8 cellular contexts compared by ENCODE assay signal in genomic region chr4:153521995-153522799, GRCh38. TPM values are rescaled to one million over a fixed set of nuclear protein-coding genes. Genes with fewer than 3 reads are reported as not detected.
A peak's percentile ranks its signal among the peaks of the same experiment; 100 is the strongest.
DNase-seq lines count a peak whose midpoint lies in the region; ATAC-seq and TF ChIP-seq lines count a peak whose summit lies in the region.

No MANE protein-coding gene starts in this region.

- no peak overlapping the region for H3K4me3 ChIP-seq in suprapubic skin
- H3K4me3 ChIP-seq in mammary epithelial cell (replicated peaks in 1 of 3; ENCODE audit: insufficient read depth in 1 of 3, low read depth in 2 of 3, low read length in 3 of 3) = no peak overlapping the region

- no peak overlapping the region for H3K4me2 ChIP-seq in mammary epithelial cell (ENCODE audit: insufficient read depth, low read depth, low read length)

- H3K4me1 ChIP-seq in suprapubic skin = peaks cover 22% of the 10 kb centered on the region
- H3K4me1 ChIP-seq in mammary epithelial cell (ENCODE audit: insufficient read depth, low read length) = peaks cover 5% of the 10 kb centered on the region

- no peaks in the 10 kb centered on the region for H3K27me3 ChIP-seq in suprapubic skin
- no peaks in the 10 kb centered on the region for H3K27me3 ChIP-seq in mammary epithelial cell (ENCODE audit: insufficient read depth, low read length)

- peak; percentile 38 for TF ChIP-seq POLR2A in GM18505 (IDR thresholded peaks at IDR 0.05; ENCODE audit: borderline replicate concordance, extremely low read depth, insufficient read depth, insufficient read length)
- no peak for TF ChIP-seq POLR2A in suprapubic skin (IDR thresholded peaks at IDR 0.05)

- CTCF ChIA-PET in mammary epithelial cell (lab: Charles Lee; ENCODE audit: low non-redundant PET) = no interaction called here

- TF ChIP-seq CTCF in suprapubic skin (IDR thresholded peaks at IDR 0.05) (no peak), mammary epithelial cell (conservative IDR thresholded peaks at IDR 0.05 in 1 of 2, IDR thresholded peaks at IDR 0.05 in 1 of 2; ENCODE audit: extremely low read depth in 1 of 2, insufficient read depth in 1 of 2, low read depth in 1 of 2, low read length in 2 of 2) (no peak)

- intact Hi-C loops in mammary epithelial cell (cut with micrococcal nuclease) = no loop called here

- WGBS in suprapubic skin = 80% methylated on average over 17 of the region's 17 CpGs
- WGBS in mammary epithelial cell (ENCODE audit: low coverage, missing lambda C conversion rate) = 95% methylated on average over 17 of the region's 17 CpGs

- no peak overlapping the region for H3K27ac ChIP-seq in suprapubic skin
- H3K27ac ChIP-seq in mammary epithelial cell (ENCODE audit: insufficient read depth, low read depth, low read length) = no peak overlapping the region

- peaks cover 35% of the 10 kb centered on the region for H3K79me2 ChIP-seq in mammary epithelial cell (ENCODE audit: insufficient read depth, low read length)

- H3K9ac ChIP-seq in mammary epithelial cell (ENCODE audit: insufficient read depth, low read length) = no peak overlapping the region

- no peaks in the 10 kb centered on the region for H4K20me1 ChIP-seq in mammary epithelial cell (ENCODE audit: insufficient read depth, low read length)

- H3K36me3 ChIP-seq in suprapubic skin (no peaks in the 10 kb centered on the region), mammary epithelial cell (ENCODE audit: insufficient read depth, low read length) (no peaks in the 10 kb centered on the region)

- H3K9me3 ChIP-seq in suprapubic skin (no peaks in the 10 kb centered on the region), mammary epithelial cell (replicated peaks; ENCODE audit: insufficient read depth, low read length) (no peaks in the 10 kb centered on the region)

- dilution Hi-C loops in mammary epithelial cell (cut with HindIII; ENCODE audit: low sequenced_read_pairs) = no loop called here

- DNase-seq in T-helper 22 cell (ENCODE audit: low read depth) (peak; percentile 35), AG20443 (ENCODE audit: low spot score) (no peak), suprapubic skin (ENCODE audit: low spot score in 2 of 2) (no peak), mammary epithelial cell (no peak), MV-4-11 (lab: John Stamatoyannopoulos, UW) (no peak)
- peak; percentile 44 for DNase-seq in effector CD4-positive, alpha-beta T cell

- ATAC-seq in GM18505 (IDR thresholded peaks at IDR 0.05; ENCODE audit: unreplicated experiment) (no peak), HG02763 (IDR thresholded peaks at IDR 0.05; ENCODE audit: unreplicated experiment) (peak; percentile 22)

- in situ Hi-C loops in mammary epithelial cell (cut with MboI; ENCODE audit: low sequenced_read_pairs in 2 of 2) = no loop called here

- TF ChIP-seq EP300 in suprapubic skin (IDR thresholded peaks at IDR 0.05) = no peak

- no TSS peak for BruUV-seq in mammary epithelial cell (replicated peaks; lab: Mats Ljungman, UMichigan)

- H2AFZ ChIP-seq in mammary epithelial cell (ENCODE audit: low read depth, low read length) = no peak overlapping the region

RNA-seq across cellular contexts. Expression of gene TMEM131L, which starts 56.0 kb away (rescaled TPM):
- total RNA-seq in suprapubic skin = 10 to 100 TPM; 13.5 to 25.0 (median 17.2) TPM
- 10 to 100 TPM; 17.4 to 33.8 TPM for total RNA-seq in mammary epithelial cell
- 8.6 TPM for polyA plus RNA-seq in mammary epithelial cell
- 24.3 TPM for polyA minus RNA-seq in mammary epithelial cell

Comparison
In these comparisons a context has a peak if more than half of its experiments do, and no peak if none do; other contexts are left out.
1. DNase-seq: peak in T-helper 22 cell (single experiment) and effector CD4-positive, alpha-beta T cell (single experiment); none in AG20443 (single experiment), suprapubic skin (0 of 2), mammary epithelial cell (single experiment) and MV-4-11 (single experiment).